Comparison of ENCODE assay signal across 10 cellular contexts in the genomic region with DNA sequence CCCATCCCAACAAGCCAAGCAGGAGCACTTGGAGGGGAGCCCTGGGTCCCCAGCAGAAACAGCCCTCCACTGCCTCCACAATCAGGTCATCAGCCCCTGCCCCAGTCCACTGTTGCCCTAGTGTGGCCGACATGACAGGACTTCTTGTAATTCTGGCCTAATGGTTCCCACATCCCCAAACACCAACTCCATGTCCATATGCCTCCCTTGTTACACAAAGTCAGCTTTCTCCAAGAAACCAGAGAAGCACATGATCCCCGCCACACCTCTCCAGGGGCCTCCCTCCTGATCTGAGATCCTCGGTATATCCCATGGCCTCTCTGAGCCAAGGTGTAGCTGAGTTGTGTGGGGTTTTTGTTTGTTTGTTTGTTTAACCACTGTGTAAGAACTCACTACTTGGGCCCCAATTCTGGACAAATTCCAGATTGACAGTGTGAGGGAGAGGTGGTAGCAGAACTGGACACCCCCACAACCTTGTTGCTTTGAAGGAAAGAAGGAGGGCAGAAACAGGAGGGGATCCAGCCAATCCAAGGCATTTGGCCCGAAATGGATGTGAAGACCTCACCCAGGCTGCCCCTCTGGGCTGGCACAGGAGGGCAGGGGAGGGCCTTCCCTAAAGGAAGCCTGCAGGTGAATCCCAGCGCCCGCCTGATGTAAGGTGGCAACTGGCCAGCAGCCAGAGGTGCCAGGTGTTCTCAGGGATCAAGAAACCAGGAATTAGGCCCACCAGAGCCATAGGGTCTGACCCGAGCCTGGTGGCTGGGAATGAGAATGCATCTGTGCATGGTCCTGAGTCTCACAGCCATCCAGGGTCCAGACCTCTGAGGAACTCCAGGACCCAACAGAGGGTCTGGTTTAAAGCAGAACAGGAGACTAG. TPM values are rescaled to one million over a fixed set of nuclear protein-coding genes. Genes with fewer than 3 reads are reported as not detected.
DNase-seq lines count a peak whose midpoint lies in the region; ATAC-seq and TF ChIP-seq lines count a peak whose summit lies in the region.
"Had no signal": no experiment of that assay in that cellular context is flagged by ENCODE, and none has a peak within 500 bp of the region (broad histone marks: within the 10 kb centered on the region; RNA-seq: fewer than 3 reads in every experiment).

No MANE protein-coding gene starts in this region.

- H3K79me2 ChIP-seq in mammary epithelial cell (ENCODE audit: insufficient read depth, low read length), result no peaks in the 10 kb centered on the region
- H3K79me2 ChIP-seq in hepatocyte, result no peaks in the 10 kb centered on the region

- no peak for DNase-seq in breast epithelium (ENCODE audit: low spot score in 2 of 2)
- DNase-seq in mammary epithelial cell, result no peak
- DNase-seq in hepatocyte (ENCODE audit: low spot score), result no peak
- DNase-seq in tibial nerve (ENCODE audit: low spot score in 2 of 2), result no peak
- DNase-seq in EL, result no peak
- no peak for DNase-seq in NCI-H1092 (lab: John Stamatoyannopoulos, UW)
- DNase-seq: NK-92 treated with Interleukin-12 subunit alpha and Interleukin-12 subunit beta, amount 100 ng/mL, for 24 hours; testis had no signal

- dilution Hi-C loops in mammary epithelial cell (cut with HindIII; ENCODE audit: low sequenced_read_pairs), result loop anchor here (25.0 kb wide), 1 partner anchor 390 kb away; no protein-coding TSS in a partner anchor

- peak overlapping the region; percentile 17 to 58 for H3K27ac ChIP-seq in breast epithelium
- no peak overlapping the region for H3K27ac ChIP-seq in mammary epithelial cell (ENCODE audit: insufficient read depth, low read depth, low read length)
- H3K27ac ChIP-seq in hepatocyte, result peak overlapping the region; percentile 90
- H3K27ac ChIP-seq in tibial nerve, result peak overlapping the region in 3 of 4 donors; percentile 54 to 68 (median 57)

- no TSS peak for BruUV-seq in mammary epithelial cell (replicated peaks; lab: Mats Ljungman, UMichigan)

- no peaks in the 10 kb centered on the region for H3K9me3 ChIP-seq in breast epithelium
- H3K9me3 ChIP-seq in mammary epithelial cell (replicated peaks; ENCODE audit: insufficient read depth, low read length), result no peaks in the 10 kb centered on the region
- H3K9me3 ChIP-seq in hepatocyte (ENCODE audit: low read depth), result no peaks in the 10 kb centered on the region
- H3K9me3 ChIP-seq in tibial nerve, result no peaks in the 10 kb centered on the region
- H3K9me3 ChIP-seq: testis had no signal

- no peaks in the 10 kb centered on the region for H3K27me3 ChIP-seq in breast epithelium
- no peaks in the 10 kb centered on the region for H3K27me3 ChIP-seq in mammary epithelial cell (ENCODE audit: insufficient read depth, low read length)
- no peaks in the 10 kb centered on the region for H3K27me3 ChIP-seq in hepatocyte
- no peaks in the 10 kb centered on the region for H3K27me3 ChIP-seq in tibial nerve
- H3K27me3 ChIP-seq: testis had no signal

- no peak overlapping the region for H3K9ac ChIP-seq in mammary epithelial cell (ENCODE audit: insufficient read depth, low read length)

- H3K4me1 ChIP-seq in breast epithelium (no peaks in the 10 kb centered on the region), mammary epithelial cell (ENCODE audit: insufficient read depth, low read length) (no peaks in the 10 kb centered on the region), hepatocyte (ENCODE audit: insufficient read depth) (peaks cover 49% of the 10 kb centered on the region), tibial nerve (peaks cover 0 to 53% (median 45%) of the 10 kb centered on the region in 4 donors)

- in situ Hi-C loops in mammary epithelial cell (cut with MboI; ENCODE audit: low sequenced_read_pairs in 2 of 2), result no loop called here

- intact Hi-C loops in breast epithelium (cut with DNase I; ENCODE audit: low total_unique reads), result no loop called here
- intact Hi-C loops in mammary epithelial cell (cut with micrococcal nuclease), result no loop called here

- TF ChIP-seq EP300 in tibial nerve (IDR thresholded peaks at IDR 0.05), result no peak

- no peak for TF ChIP-seq CTCF in breast epithelium (IDR thresholded peaks at IDR 0.05)
- TF ChIP-seq CTCF in mammary epithelial cell (conservative IDR thresholded peaks at IDR 0.05 in 1 of 2, IDR thresholded peaks at IDR 0.05 in 1 of 2; ENCODE audit: extremely low read depth in 1 of 2, insufficient read depth in 1 of 2, low read depth in 1 of 2, low read length in 2 of 2), result no peak
- TF ChIP-seq CTCF in WI38 (IDR thresholded peaks at IDR 0.05; ENCODE audit: low read depth, low read length), result 0 out of 2 replicates have a peak, but pooled peaks have one; percentile 2
- no peak for TF ChIP-seq CTCF in hepatocyte (IDR thresholded peaks at IDR 0.05; ENCODE audit: poor library complexity)
- no peak for TF ChIP-seq CTCF in tibial nerve (IDR thresholded peaks at IDR 0.05)

- H3K36me3 ChIP-seq in breast epithelium (no peaks in the 10 kb centered on the region), mammary epithelial cell (ENCODE audit: insufficient read depth, low read length) (no peaks in the 10 kb centered on the region), hepatocyte (replicated peaks; ENCODE audit: insufficient read depth, low read depth) (no peaks in the 10 kb centered on the region), tibial nerve (peaks cover 0 to 14% (median 0%) of the 10 kb centered on the region in 3 donors)

- CTCF ChIA-PET in mammary epithelial cell (lab: Charles Lee; ENCODE audit: low non-redundant PET), result no interaction called here

- ATAC-seq in GM19328 (IDR thresholded peaks at IDR 0.05; ENCODE audit: unreplicated experiment), result no peak

- TF ChIP-seq POLR2A in breast epithelium (IDR thresholded peaks at IDR 0.05) (no peak), tibial nerve (IDR thresholded peaks at IDR 0.05) (no peak)

- 99% methylated on average over 7 of the region's 7 CpGs for WGBS in mammary epithelial cell (ENCODE audit: low coverage, missing lambda C conversion rate)
- WGBS in hepatocyte (ENCODE audit: low lambda C conversion rate, missing lambda C conversion rate), result 89% methylated on average over 7 of the region's 7 CpGs
- WGBS in tibial nerve, 2 donors, result 93% methylated on average over 7 of the region's 7 CpGs

- H3K4me2 ChIP-seq in mammary epithelial cell (ENCODE audit: insufficient read depth, low read depth, low read length), result no peak overlapping the region
- no peak overlapping the region for H3K4me2 ChIP-seq in hepatocyte

- H4K20me1 ChIP-seq in mammary epithelial cell (ENCODE audit: insufficient read depth, low read length) (no peaks in the 10 kb centered on the region), hepatocyte (ENCODE audit: insufficient read depth, poor library complexity, severe bottlenecking) (no peaks in the 10 kb centered on the region)

- H3K4me3 ChIP-seq in breast epithelium, result no peak overlapping the region
- H3K4me3 ChIP-seq in mammary epithelial cell (replicated peaks in 1 of 3; ENCODE audit: insufficient read depth in 1 of 3, low read depth in 2 of 3, low read length in 3 of 3), result no peak overlapping the region
- no peak overlapping the region for H3K4me3 ChIP-seq in WI38 (ENCODE audit: low read depth, low read length)
- no peak overlapping the region for H3K4me3 ChIP-seq in hepatocyte
- H3K4me3 ChIP-seq in tibial nerve, result no peak overlapping the region
- H3K4me3 ChIP-seq: testis had no signal

- H2AFZ ChIP-seq in mammary epithelial cell (ENCODE audit: low read depth, low read length) (no peak overlapping the region), hepatocyte (no peak overlapping the region)

- H3K9me2 ChIP-seq in hepatocyte (replicated peaks; ENCODE audit: insufficient read depth), result no peaks in the 10 kb centered on the region

RNA-seq across cellular contexts. Expression of a gene that starts 13.5 kb away (rescaled TPM):
- total RNA-seq in breast epithelium, result 10 to 100 TPM; 10.4 to 27.8 (median 18.0) TPM
- 10 to 100 TPM in 1 of 2 donors, 1 to 10 TPM in 1; 5.3 to 14.9 TPM for total RNA-seq in mammary epithelial cell
- polyA plus RNA-seq in mammary epithelial cell, result 9.0 TPM
- polyA minus RNA-seq in mammary epithelial cell, result 24.6 TPM
- 25.6 and 30.9 TPM in 2 replicates for total RNA-seq in hepatocyte
- polyA plus RNA-seq in hepatocyte, result 35.8 and 44.8 TPM in 2 replicates
- total RNA-seq in tibial nerve, result 10 to 100 TPM; 15.1 to 36.9 (median 28.4) TPM
